In genomic region chr21:46664316-46664995, GRCh38 we compare ENCODE assay signal across 22 cellular contexts. TPM values are rescaled to one million over a fixed set of nuclear protein-coding genes. Genes with fewer than 3 reads are reported as not detected.
DNase-seq lines count a peak whose midpoint lies in the region; TF ChIP-seq lines count a peak whose summit lies in the region.
"Had no signal": no experiment of that assay in that cellular context is flagged by ENCODE, and none has a peak within 500 bp of the region (broad histone marks: within the 10 kb centered on the region; RNA-seq: fewer than 3 reads in every experiment).

No MANE protein-coding gene starts in this region.

- no peak overlapping the region for H2AFZ ChIP-seq in neuronal stem cell (ENCODE audit: low read length)
- H2AFZ ChIP-seq: GM23248, PC-9 had no signal

- no peak overlapping the region for H2BK15ac ChIP-seq in neuronal stem cell (ENCODE audit: low read length)

- H2AK5ac ChIP-seq in neuronal stem cell (ENCODE audit: low read depth, low read length), result no peak overlapping the region

- H2BK12ac ChIP-seq in neuronal stem cell (ENCODE audit: low read length), result no peak overlapping the region

- no peaks in the 10 kb centered on the region for H3K9me3 ChIP-seq in HEK293 (ENCODE audit: control insufficient read depth, insufficient read depth, low read depth, low read length)
- H3K9me3 ChIP-seq in neuronal stem cell (replicated peaks in 1 of 2; ENCODE audit: control insufficient read depth in 2 of 2, insufficient read depth in 1 of 2, low read depth in 1 of 2, low read length in 2 of 2), result peaks cover 4 to 14% of the 10 kb centered on the region in 2 donors
- H3K9me3 ChIP-seq: BLaER1 treated with 17β-estradiol and CSF1 and Interleukin-3, amounts not matched to agents 10 nM and 100 nM had no signal

- no peak overlapping the region for H3K4me3 Mint-ChIP-seq in activated CD4-positive, alpha-beta T cell treated with anti-CD3 and anti-CD28 coated beads, Interleukin-2, amount 10 ng/mL, durations not matched to agents 24 days and 14 days
- H3K4me3 Mint-ChIP-seq: CD4-positive, alpha-beta T cell; HFFc6 had no signal

- CTCF ChIA-PET in HEK293 (lab: Yijun Ruan, JAX), result interaction anchor here (0.6 kb wide), 1 partner anchor 309 kb away, joined by 3 read pairs; no protein-coding TSS in a partner anchor

- H3K79me1 ChIP-seq in neuronal stem cell (ENCODE audit: low read depth, low read length), result no peaks in the 10 kb centered on the region

- no peak overlapping the region for H3K4me2 ChIP-seq in neuronal stem cell (ENCODE audit: insufficient read depth, low read length, poor library complexity, severe bottlenecking)
- H3K4me2 ChIP-seq: BLaER1 treated with 17β-estradiol and CSF1 and Interleukin-3, amounts not matched to agents 10 nM and 100 nM; PC-9 had no signal

- no peak overlapping the region for H2BK5ac ChIP-seq in neuronal stem cell (ENCODE audit: low read length)

- H3K27me3 Mint-ChIP-seq in activated CD4-positive, alpha-beta T cell treated with anti-CD3 and anti-CD28 coated beads, Interleukin-2, amount 10 ng/mL, durations not matched to agents 24 days and 14 days, result peaks cover 5% of the 10 kb centered on the region
- H3K27me3 Mint-ChIP-seq: CD4-positive, alpha-beta T cell had no signal

- peaks cover 8% of the 10 kb centered on the region for H3K4me1 Mint-ChIP-seq in activated CD4-positive, alpha-beta T cell treated with anti-CD3 and anti-CD28 coated beads, Interleukin-2, amount 10 ng/mL, durations not matched to agents 24 days and 14 days

- H3K14ac ChIP-seq in neuronal stem cell (ENCODE audit: low read length), result no peak overlapping the region

- peaks cover 0 to 10% (median 0%) of the 10 kb centered on the region in 3 experiments for H3K27me3 ChIP-seq in neuronal stem cell (ENCODE audit: control insufficient read depth in 3 of 3, insufficient read depth in 3 of 3, low read depth in 1 of 3, low read length in 3 of 3)

- H3K36me3 Mint-ChIP-seq in activated CD4-positive, alpha-beta T cell treated with anti-CD3 and anti-CD28 coated beads, Interleukin-2, amount 10 ng/mL, durations not matched to agents 24 days and 14 days (ENCODE audit: low read depth), result peaks cover 13% of the 10 kb centered on the region

- H3K27ac ChIP-seq in HEK293 (ENCODE audit: extremely low read depth, low read depth, low read length), result no peak overlapping the region
- H3K27ac ChIP-seq in neuronal stem cell (replicated peaks; ENCODE audit: low read length), result no peak overlapping the region
- H3K27ac ChIP-seq: BLaER1 treated with 17β-estradiol and CSF1 and Interleukin-3, amounts not matched to agents 10 nM and 100 nM; GM23248; PC-9; SK-N-MC had no signal

- no CpG with 5 or more reads among the region's 24 CpGs for WGBS in neuronal stem cell (ENCODE audit: extremely low coverage in 2 of 2, insufficient read length in 2 of 2, insufficient replicate concordance in 1 of 2), 2 donors

- H4K91ac ChIP-seq in neuronal stem cell (ENCODE audit: low read depth, low read length, poor library complexity), result no peak overlapping the region

- POLR2A ChIA-PET in HEK293 (lab: Yijun Ruan, JAX), result no interaction called here

- peak; percentile 50 for DNase-seq in activated CD4-positive, alpha-beta T cell treated with anti-CD3 and anti-CD28 coated beads, Interleukin-2, amount 10 ng/mL, durations not matched to agents 24 days and 14 days
- DNase-seq in activated CD4-positive, alpha-beta T cell treated with anti-CD3 and anti-CD28 coated beads for 1 hour, result no peak
- DNase-seq in SHP77 (lab: John Stamatoyannopoulos, UW) (peak; percentile 40 to 64), neuronal stem cell (ENCODE audit: low spot score) (no peak), iPS-NIHi7 (ENCODE audit: extremely low spot score) (no peak), Ammon's horn (ENCODE audit: low spot score) (no peak)
- DNase-seq: CD4-positive, alpha-beta T cell; GM23248; H7; HFFc6; NCI-H1092 treated with DMSO at 0.1 percent for 48 hours; NCI-H146; NCI-H2029; NCI-H446; NCI-H526 treated with DMSO at 0.1 percent for 48 hours; PC-9; SIG-M5 had no signal

- H3K27ac Mint-ChIP-seq in activated CD4-positive, alpha-beta T cell treated with anti-CD3 and anti-CD28 coated beads, Interleukin-2, amount 10 ng/mL, durations not matched to agents 24 days and 14 days, result no peak overlapping the region
- H3K27ac Mint-ChIP-seq: CD4-positive, alpha-beta T cell; HFFc6; IgD-negative memory B cell had no signal

- no peaks in the 10 kb centered on the region for H3K4me1 ChIP-seq in HEK293 (ENCODE audit: control insufficient read depth, insufficient read depth, low read length)
- peaks cover 0 to 8% of the 10 kb centered on the region in 2 donors for H3K4me1 ChIP-seq in neuronal stem cell (ENCODE audit: control insufficient read depth in 2 of 2, insufficient read depth in 1 of 2, low read depth in 1 of 2, low read length in 2 of 2)

- no peaks in the 10 kb centered on the region for H3K9me3 Mint-ChIP-seq in activated CD4-positive, alpha-beta T cell treated with anti-CD3 and anti-CD28 coated beads, Interleukin-2, amount 10 ng/mL, durations not matched to agents 24 days and 14 days
- H3K9me3 Mint-ChIP-seq: CD4-positive, alpha-beta T cell; HFFc6; IgD-negative memory B cell had no signal

- H3K4ac ChIP-seq in neuronal stem cell (ENCODE audit: low read length), result no peak overlapping the region

- H4K8ac ChIP-seq in neuronal stem cell (ENCODE audit: low read depth, low read length), result no peak overlapping the region

- no peak for TF ChIP-seq CTCF in HEK293 (tag by site-specific recombination; IDR thresholded peaks at IDR 0.05)

- H3K4me3 ChIP-seq in HEK293 (ENCODE audit: low read depth, low read length), result no peak overlapping the region
- H3K4me3 ChIP-seq in neuronal stem cell (ENCODE audit: low read length in 2 of 2), result peak overlapping the region in 1 of 2 donors; percentile 68
- H3K4me3 ChIP-seq: BLaER1 treated with 17β-estradiol and CSF1 and Interleukin-3, amounts not matched to agents 10 nM and 100 nM; GM23248; PC-9; SK-N-MC had no signal

- H3K36me3 ChIP-seq in HEK293 (ENCODE audit: control insufficient read depth in 2 of 2, insufficient read depth in 1 of 2, low read length in 2 of 2) (peaks cover 5 to 23% of the 10 kb centered on the region in 2 experiments), neuronal stem cell (replicated peaks in 1 of 2; ENCODE audit: control insufficient read depth in 2 of 2, insufficient read depth in 2 of 2, low read length in 2 of 2) (peaks cover 12 to 67% of the 10 kb centered on the region in 2 donors)

- H3K23ac ChIP-seq in neuronal stem cell (ENCODE audit: low read depth, low read length, poor library complexity), result peak overlapping the region; percentile 52

- intact Hi-C loops in activated CD4-positive, alpha-beta T cell treated with anti-CD3 and anti-CD28 coated beads, Interleukin-2, amount 10 ng/mL, durations not matched to agents 24 days and 14 days (cut with micrococcal nuclease), result no loop called here

- H3K9ac ChIP-seq in neuronal stem cell (ENCODE audit: low read depth, low read length, poor library complexity), result peak overlapping the region; percentile 2
- H3K9ac ChIP-seq: BLaER1 treated with 17β-estradiol and CSF1 and Interleukin-3, amounts not matched to agents 10 nM and 100 nM; GM23248 had no signal

- H3K18ac ChIP-seq in neuronal stem cell (ENCODE audit: low read length), result no peak overlapping the region

- H2BK120ac ChIP-seq in neuronal stem cell (ENCODE audit: low read depth, low read length), result no peak overlapping the region

TF ChIP-seq in HEK293, 187 proteins besides CTCF, POLR2A, EP300 and RAD21:
- no peak for TF ChIP-seq HOXA7 (CRISPR knock-in tag; IDR thresholded peaks at IDR 0.05; ENCODE audit: borderline replicate concordance)
- TF ChIP-seq ZNF600 (tag by site-specific recombination; IDR thresholded peaks at IDR 0.05), result peak; percentile 32; the same call in 1 of the 2 replicates

RNA-seq across cellular contexts. Expression of gene PRMT2, which starts 29.0 kb away (rescaled TPM):
- total RNA-seq in activated CD4-positive, alpha-beta T cell treated with anti-CD3 and anti-CD28 coated beads, Interleukin-2, amount 10 ng/mL, durations not matched to agents 24 days and 14 days, result 56.7 and 59.4 TPM in 2 replicates
- polyA plus RNA-seq in neuronal stem cell (2013, experiment 1 of 2), result 60.6 TPM
- polyA plus RNA-seq in neuronal stem cell (2013, experiment 2 of 2), result 61.2 TPM

RNA-seq across cellular contexts. Expression of gene S100B, which starts 59.6 kb away (rescaled TPM):
- not detected in 2 replicates for total RNA-seq in activated CD4-positive, alpha-beta T cell treated with anti-CD3 and anti-CD28 coated beads, Interleukin-2, amount 10 ng/mL, durations not matched to agents 24 days and 14 days
- 1.1 TPM for polyA plus RNA-seq in neuronal stem cell (2013, experiment 1 of 2)
- 0.96 TPM for polyA plus RNA-seq in neuronal stem cell (2013, experiment 2 of 2)
- total RNA-seq: A172, GM23248, HFFc6, PC-9 had no signal
- polyA plus RNA-seq: GM23248 had no signal

Comparison
In these comparisons a context has a peak if more than half of its experiments do, and no peak if none do; other contexts are left out.
1. DNase-seq: peak in activated CD4-positive, alpha-beta T cell treated with anti-CD3 and anti-CD28 coated beads, Interleukin-2, amount 10 ng/mL, durations not matched to agents 24 days and 14 days (single experiment) and SHP77 (2 of 2); none in activated CD4-positive, alpha-beta T cell treated with anti-CD3 and anti-CD28 coated beads for 1 hour (single experiment), neuronal stem cell (single experiment), iPS-NIHi7 (single experiment) and Ammon's horn (single experiment).